In genomic region chr15:45134682-45135604, GRCh38 we compare ENCODE assay signal across 11 cellular contexts. TPM values are rescaled to one million over a fixed set of nuclear protein-coding genes. Genes with fewer than 3 reads are reported as not detected.
DNase-seq lines count a peak whose midpoint lies in the region; ATAC-seq and TF ChIP-seq lines count a peak whose summit lies in the region.
"Had no signal": no experiment of that assay in that cellular context is flagged by ENCODE, and none has a peak within 500 bp of the region (broad histone marks: within the 10 kb centered on the region; RNA-seq: fewer than 3 reads in every experiment).

No MANE protein-coding gene starts in this region.

- WGBS in ectodermal cell, 2 experiments: 17 to 19% methylated on average over 56 of the region's 57 CpGs

- H3K4me3 ChIP-seq in CD4-positive, CD25-positive, alpha-beta regulatory T cell (ENCODE audit: low read depth, low read length): no peak overlapping the region
- H3K4me3 ChIP-seq in ectodermal cell (ENCODE audit: insufficient read depth, low read depth, low read length) (peak overlapping the region; percentile 17), HAP-1 (no peak overlapping the region)

- H3K27me3 Mint-ChIP-seq in CD4-positive, CD25-positive, alpha-beta regulatory T cell: peaks cover 56% of the 10 kb centered on the region
- H3K27me3 Mint-ChIP-seq in IgD-negative memory B cell (peaks cover 39% of the 10 kb centered on the region), nephron progenitor cell (ENCODE audit: low read depth, poor library complexity) (peaks cover 81% of the 10 kb centered on the region)

- in situ Hi-C loops in HAP-1 (cut with MboI; ENCODE audit: low sequenced_read_pairs): no loop called here

- H3K4me1 Mint-ChIP-seq in CD4-positive, CD25-positive, alpha-beta regulatory T cell: peaks cover 0 to 22% (median 7%) of the 10 kb centered on the region in 4 donors
- peaks cover 2 to 8% (median 8%) of the 10 kb centered on the region in 3 donors for H3K4me1 Mint-ChIP-seq in IgD-negative memory B cell
- H3K4me1 Mint-ChIP-seq in nephron progenitor cell: peaks cover 43% of the 10 kb centered on the region

- H3K4me3 Mint-ChIP-seq in CD4-positive, CD25-positive, alpha-beta regulatory T cell: peak overlapping the region in 3 of 4 donors; percentile 63 to 78 (median 75)
- H3K4me3 Mint-ChIP-seq in IgD-negative memory B cell (peak overlapping the region in 3 of 4 donors; percentile 47 to 67 (median 47)), nephron progenitor cell (peak overlapping the region; percentile 61)

- no peak for TF ChIP-seq CTCF in nephron progenitor cell (IDR thresholded peaks at IDR 0.05)

- no peak for DNase-seq in CD4-positive, CD25-positive, alpha-beta regulatory T cell
- DNase-seq in nephron progenitor cell (peak; percentile 67), COLO829 (ENCODE audit: low spot score) (no peak), HAP-1 (ENCODE audit: low spot score in 2 of 2) (no peak), Ammon's horn (ENCODE audit: low spot score) (no peak)
- no peak for DNase-seq in effector CD8-positive, alpha-beta T cell (lab: John Stamatoyannopoulos, UW)
- DNase-seq: activated gamma-delta T cell treated with Interleukin-2 at 50 U/mL for 16 hours, foreskin fibroblast had no signal

- H3K36me3 ChIP-seq in CD4-positive, CD25-positive, alpha-beta regulatory T cell (ENCODE audit: control insufficient read depth, insufficient read depth, low read length): no peaks in the 10 kb centered on the region
- no peaks in the 10 kb centered on the region for H3K36me3 ChIP-seq in ectodermal cell (ENCODE audit: control insufficient read depth, insufficient read depth, low read length)
- H3K36me3 ChIP-seq in HAP-1 (replicated peaks): no peaks in the 10 kb centered on the region

- H3K4me1 ChIP-seq in CD4-positive, CD25-positive, alpha-beta regulatory T cell (ENCODE audit: control insufficient read depth, insufficient read depth, low read length, poor library complexity, severe bottlenecking): peaks cover 11% of the 10 kb centered on the region
- H3K4me1 ChIP-seq in ectodermal cell (ENCODE audit: control insufficient read depth, insufficient read depth, low read length) (no peaks in the 10 kb centered on the region), HAP-1 (no peaks in the 10 kb centered on the region; the same call in 1 of the 2 replicates)

- H3K9me3 Mint-ChIP-seq in CD4-positive, CD25-positive, alpha-beta regulatory T cell: peaks cover 0 to 3% (median 0%) of the 10 kb centered on the region in 7 donors
- H3K9me3 Mint-ChIP-seq in IgD-negative memory B cell: no peaks in the 10 kb centered on the region
- no peaks in the 10 kb centered on the region for H3K9me3 Mint-ChIP-seq in nephron progenitor cell

- no peaks in the 10 kb centered on the region for H3K9me3 ChIP-seq in CD4-positive, CD25-positive, alpha-beta regulatory T cell (ENCODE audit: control insufficient read depth in 2 of 2, low read length in 2 of 2)
- H3K9me3 ChIP-seq in ectodermal cell (ENCODE audit: control insufficient read depth, low read length) (no peaks in the 10 kb centered on the region), HAP-1 (no peaks in the 10 kb centered on the region)

- no peak overlapping the region for H3K27ac Mint-ChIP-seq in CD4-positive, CD25-positive, alpha-beta regulatory T cell
- H3K27ac Mint-ChIP-seq in IgD-negative memory B cell: no peak overlapping the region
- no peak overlapping the region for H3K27ac Mint-ChIP-seq in nephron progenitor cell

- H3K36me3 Mint-ChIP-seq in CD4-positive, CD25-positive, alpha-beta regulatory T cell: no peaks in the 10 kb centered on the region
- H3K36me3 Mint-ChIP-seq in IgD-negative memory B cell (peaks cover 2% of the 10 kb centered on the region), nephron progenitor cell (ENCODE audit: low read depth) (no peaks in the 10 kb centered on the region)

- H3K27ac ChIP-seq in CD4-positive, CD25-positive, alpha-beta regulatory T cell (ENCODE audit: insufficient read depth, low read length, poor library complexity, severe bottlenecking): no peak overlapping the region
- H3K27ac ChIP-seq in ectodermal cell (ENCODE audit: insufficient read depth, low read depth, low read length, poor library complexity, severe bottlenecking): no peak overlapping the region

- ATAC-seq in CD4-positive, CD25-positive, alpha-beta regulatory T cell (ENCODE audit: low read depth in 2 of 2): peak; percentile 26 to 32

- peaks cover 29% of the 10 kb centered on the region for H3K27me3 ChIP-seq in CD4-positive, CD25-positive, alpha-beta regulatory T cell (ENCODE audit: control insufficient read depth, insufficient read depth, low read length)
- H3K27me3 ChIP-seq in ectodermal cell (ENCODE audit: control insufficient read depth, insufficient read depth, low read length, poor library complexity, severe bottlenecking) (peaks cover 71% of the 10 kb centered on the region), HAP-1 (ENCODE audit: low read depth) (no peaks in the 10 kb centered on the region)

RNA-seq across cellular contexts. Expression of gene DUOX1, which starts 5.1 kb away (rescaled TPM):
- not detected for total RNA-seq in CD4-positive, CD25-positive, alpha-beta regulatory T cell
- 1 to 10 TPM in 3 of 4 donors, under 1 TPM in 1; 0.72 to 1.6 (median 1.2) TPM for polyA plus RNA-seq in CD4-positive, CD25-positive, alpha-beta regulatory T cell
- 1.4 TPM for polyA plus RNA-seq in IgD-negative memory B cell
- polyA plus RNA-seq in ectodermal cell (2013, experiment 1 of 4): not detected
- 0.12 TPM for polyA plus RNA-seq in ectodermal cell (2013, experiment 2 of 4)
- polyA plus RNA-seq in ectodermal cell (2013, experiment 3 of 4): 0.16 TPM
- 0.08 TPM for polyA plus RNA-seq in ectodermal cell (2013, experiment 4 of 4)
- total RNA-seq: RPMI7951 had no signal

RNA-seq across cellular contexts. Expression of gene DUOXA1, which starts 5.3 kb away (rescaled TPM):
- total RNA-seq in CD4-positive, CD25-positive, alpha-beta regulatory T cell: not detected
- not detected for polyA plus RNA-seq in CD4-positive, CD25-positive, alpha-beta regulatory T cell
- not detected for polyA plus RNA-seq in IgD-negative memory B cell
- not detected for polyA plus RNA-seq in ectodermal cell (2013, experiment 1 of 4)
- polyA plus RNA-seq in ectodermal cell (2013, experiment 2 of 4): not detected
- not detected for polyA plus RNA-seq in ectodermal cell (2013, experiment 3 of 4)
- polyA plus RNA-seq in ectodermal cell (2013, experiment 4 of 4): not detected
- total RNA-seq: RPMI7951 had no signal

RNA-seq across cellular contexts. Expression of gene DUOXA2, which starts 20.8 kb away (rescaled TPM):
- not detected for total RNA-seq in CD4-positive, CD25-positive, alpha-beta regulatory T cell
- not detected for polyA plus RNA-seq in CD4-positive, CD25-positive, alpha-beta regulatory T cell
- polyA plus RNA-seq in IgD-negative memory B cell: not detected
- polyA plus RNA-seq in ectodermal cell (2013, experiment 1 of 4): not detected
- not detected for polyA plus RNA-seq in ectodermal cell (2013, experiment 2 of 4)
- 0.16 TPM for polyA plus RNA-seq in ectodermal cell (2013, experiment 3 of 4)
- not detected for polyA plus RNA-seq in ectodermal cell (2013, experiment 4 of 4)
- total RNA-seq: RPMI7951 had no signal

RNA-seq across cellular contexts. Expression of gene DUOX2, which starts 21.0 kb away (rescaled TPM):
- total RNA-seq in CD4-positive, CD25-positive, alpha-beta regulatory T cell: not detected
- not detected for polyA plus RNA-seq in CD4-positive, CD25-positive, alpha-beta regulatory T cell
- not detected for polyA plus RNA-seq in IgD-negative memory B cell
- not detected for polyA plus RNA-seq in ectodermal cell (2013, experiment 1 of 4)
- 0.20 TPM for polyA plus RNA-seq in ectodermal cell (2013, experiment 2 of 4)
- not detected for polyA plus RNA-seq in ectodermal cell (2013, experiment 3 of 4)
- 0.24 TPM for polyA plus RNA-seq in ectodermal cell (2013, experiment 4 of 4)
- total RNA-seq: RPMI7951 had no signal

RNA-seq across cellular contexts. Expression of gene SHF, which starts 52.8 kb away (rescaled TPM):
- total RNA-seq in CD4-positive, CD25-positive, alpha-beta regulatory T cell: 3.3 TPM
- polyA plus RNA-seq in CD4-positive, CD25-positive, alpha-beta regulatory T cell: 1 to 10 TPM in 2 of 4 donors, under 1 TPM in 2; 0.87 to 2.2 (median 1.3) TPM
- polyA plus RNA-seq in IgD-negative memory B cell: 0.85 TPM
- polyA plus RNA-seq in ectodermal cell (2013, experiment 1 of 4): 62.2 TPM
- polyA plus RNA-seq in ectodermal cell (2013, experiment 2 of 4): 66.8 TPM
- polyA plus RNA-seq in ectodermal cell (2013, experiment 3 of 4): 52.4 TPM
- polyA plus RNA-seq in ectodermal cell (2013, experiment 4 of 4): 62.2 TPM
